In genomic region chr12:108801736-108802665, GRCh38 we compare ENCODE assay signal across 8 cellular contexts. TPM values are rescaled to one million over a fixed set of nuclear protein-coding genes. Genes with fewer than 3 reads are reported as not detected.
A peak's percentile ranks its signal among the peaks of the same experiment; 100 is the strongest.
DNase-seq lines count a peak whose midpoint lies in the region; ATAC-seq and TF ChIP-seq lines count a peak whose summit lies in the region.

No MANE protein-coding gene starts in this region.

- WGBS in thyroid gland, 2 donors: 69 to 73% methylated on average over 17 of the region's 17 CpGs

- intact Hi-C loops in left lung (cut with DNase I) (loop anchor here in 1 of 2 donors (5.0 kb wide), 2 partner anchors 135 to 235 kb away; no protein-coding TSS in a partner anchor), thyroid gland (cut with DNase I) (loop anchor here (2.0 to 10.0 kb wide), 4 partner anchors 70 to 237 kb away; partner anchors contain the start of genes CORO1C, ISCU and SART3)

- TF ChIP-seq POLR2A in thyroid gland (IDR thresholded peaks at IDR 0.05): no peak

- peak; percentile 33 for ATAC-seq in left lung

- H3K4me1 ChIP-seq in HUES6 (ENCODE audit: control insufficient read depth, insufficient read depth, low read length) (peaks cover 34% of the 10 kb centered on the region), left lung (peaks cover 3 to 34% of the 10 kb centered on the region in 2 donors), thyroid gland (peaks cover 0 to 13% of the 10 kb centered on the region in 2 donors)

- DNase-seq in coronary artery (ENCODE audit: low spot score) (no peak), left lung (no peak), thyroid gland (peak; percentile 22 to 42), Ammon's horn (ENCODE audit: low spot score) (no peak), NCI-H345 treated with DMSO at 0.1 percent for 48 hours (lab: John Stamatoyannopoulos, UW; ENCODE audit: unreplicated experiment) (no peak), T-helper 9 cell (no peak)
- DNase-seq in stimulated activated CD4-positive, alpha-beta T cell treated with anti-CD3 and anti-CD28 coated beads, Interleukin-15, amount 100 ng/mL, for 24 hours: no peak

- H3K36me3 ChIP-seq in HUES6 (ENCODE audit: control insufficient read depth, insufficient read depth, low read length) (peaks cover 63% of the 10 kb centered on the region), left lung (peaks cover 0 to 96% of the 10 kb centered on the region in 2 donors), thyroid gland (peaks cover 44 to 74% of the 10 kb centered on the region in 2 donors)

- H3K9me3 ChIP-seq in HUES6 (ENCODE audit: control insufficient read depth, insufficient read depth, low read depth, low read length) (peaks cover 3% of the 10 kb centered on the region; the same call in 1 of the 2 replicates), left lung (no peaks in the 10 kb centered on the region), thyroid gland (no peaks in the 10 kb centered on the region)

- no peaks in the 10 kb centered on the region for H3K27me3 ChIP-seq in HUES6 (ENCODE audit: control insufficient read depth, insufficient read depth, low read length)
- no peaks in the 10 kb centered on the region for H3K27me3 ChIP-seq in left lung
- no peaks in the 10 kb centered on the region for H3K27me3 ChIP-seq in thyroid gland

- H3K27ac ChIP-seq in HUES6 (ENCODE audit: low read depth, low read length): peak overlapping the region; percentile 73
- H3K27ac ChIP-seq in coronary artery: peak overlapping the region; percentile 88 to 97
- H3K27ac ChIP-seq in left lung: peak overlapping the region; percentile 74 to 90
- H3K27ac ChIP-seq in thyroid gland: peak overlapping the region; percentile 51 to 72 (median 71)

- peak overlapping the region; percentile 5; the same call in 1 of the 2 replicates for H3K4me3 ChIP-seq in HUES6 (ENCODE audit: low read depth, low read length)
- H3K4me3 ChIP-seq in coronary artery: peak overlapping the region; percentile 55
- no peak overlapping the region for H3K4me3 ChIP-seq in left lung
- no peak overlapping the region for H3K4me3 ChIP-seq in thyroid gland (replicated peaks in 1 of 3)

- H3K9ac ChIP-seq in HUES6 (ENCODE audit: low read length): peak overlapping the region; percentile 52

- TF ChIP-seq CTCF in coronary artery (IDR thresholded peaks at IDR 0.05): no peak
- no peak for TF ChIP-seq CTCF in left lung (IDR thresholded peaks at IDR 0.05)
- TF ChIP-seq CTCF in thyroid gland (IDR thresholded peaks at IDR 0.05): no peak

RNA-seq across cellular contexts. Expression of gene SSH1, which starts 55.4 kb away (rescaled TPM):
- total RNA-seq in left lung (10 to 100 TPM; 43.5 to 48.8 TPM), thyroid gland (10 to 100 TPM; 13.0 to 26.8 (median 21.7) TPM)

Comparison
In these comparisons a context has a peak if more than half of its experiments do, and no peak if none do; other contexts are left out.
1. H3K4me3 ChIP-seq: peak in HUES6 (single experiment) and coronary artery (single experiment); none in left lung (0 of 2) and thyroid gland (0 of 3).
2. DNase-seq: peak in thyroid gland (2 of 2); none in coronary artery (single experiment), left lung (0 of 2), Ammon's horn (single experiment), stimulated activated CD4-positive, alpha-beta T cell treated with anti-CD3 and anti-CD28 coated beads, Interleukin-15, amount 100 ng/mL, for 24 hours (single experiment), NCI-H345 treated with DMSO at 0.1 percent for 48 hours (single experiment) and T-helper 9 cell (single experiment).
3. Peak in every context shown above with its lines, with median percentiles within 50 percentile points of each other: H3K27ac ChIP-seq.